ENCODE assay signal across 8 cellular contexts in the genomic region with DNA sequence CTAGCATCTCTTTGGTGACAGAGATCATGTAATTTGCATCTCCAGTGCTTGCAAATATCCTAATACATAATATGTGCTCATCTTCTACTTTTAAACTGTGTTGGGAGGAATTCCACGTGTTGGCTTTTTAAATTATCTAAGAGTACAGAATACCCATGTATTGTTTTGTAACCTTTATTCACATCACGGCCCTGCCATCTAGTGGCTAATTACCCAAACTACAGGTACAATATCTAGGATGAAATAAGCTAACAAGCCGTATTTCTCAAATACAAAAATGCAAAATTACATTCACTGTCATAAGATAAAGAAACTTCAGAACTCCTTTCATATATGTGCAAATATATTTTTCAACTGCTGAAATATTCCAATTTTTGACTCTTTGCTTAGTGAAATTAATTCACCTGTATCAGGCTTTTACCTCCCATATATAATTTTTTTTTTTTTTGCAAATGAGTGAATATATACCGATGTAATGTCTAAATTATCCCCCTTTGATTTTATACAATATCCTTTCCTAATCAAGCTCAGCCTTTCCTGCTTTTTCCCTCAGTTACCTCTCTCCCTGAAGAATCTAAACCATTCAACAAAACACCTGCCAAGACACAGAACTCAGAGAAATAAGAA. TPM values are rescaled to one million over a fixed set of nuclear protein-coding genes. Genes with fewer than 3 reads are reported as not detected.
DNase-seq lines count a peak whose midpoint lies in the region; ATAC-seq and TF ChIP-seq lines count a peak whose summit lies in the region.

No MANE protein-coding gene starts in this region.

- no peaks in the 10 kb centered on the region for H3K27me3 ChIP-seq in tibial nerve

- no peak overlapping the region for H3K27ac ChIP-seq in tibial nerve

- H3K4me3 Mint-ChIP-seq in activated CD4-positive, alpha-beta T cell treated with anti-CD3 and anti-CD28 coated beads, Interleukin-2, amount 10 ng/mL, durations not matched to agents 24 days and 14 days, result no peak overlapping the region
- no peak overlapping the region for H3K4me3 Mint-ChIP-seq in stimulated activated memory B cell treated with anti-CD40 and anti-IgM and Interleukin-4, amounts not matched to agents 10 μg/mL and 1 μg/mL and 100 μg/mL, for 72 hours

- no peaks in the 10 kb centered on the region for H3K36me3 Mint-ChIP-seq in activated CD4-positive, alpha-beta T cell treated with anti-CD3 and anti-CD28 coated beads, Interleukin-2, amount 10 ng/mL, durations not matched to agents 24 days and 14 days (ENCODE audit: low read depth)
- peaks cover 6% of the 10 kb centered on the region for H3K36me3 Mint-ChIP-seq in stimulated activated memory B cell treated with anti-CD40 and anti-IgM and Interleukin-4, amounts not matched to agents 10 μg/mL and 1 μg/mL and 100 μg/mL, for 72 hours

- H3K4me1 ChIP-seq in tibial nerve, result no peaks in the 10 kb centered on the region

- peaks cover 4% of the 10 kb centered on the region for H3K9me3 Mint-ChIP-seq in activated CD4-positive, alpha-beta T cell treated with anti-CD3 and anti-CD28 coated beads, Interleukin-2, amount 10 ng/mL, durations not matched to agents 24 days and 14 days
- peaks cover 3% of the 10 kb centered on the region for H3K9me3 Mint-ChIP-seq in stimulated activated memory B cell treated with anti-CD40 and anti-IgM and Interleukin-4, amounts not matched to agents 10 μg/mL and 1 μg/mL and 100 μg/mL, for 72 hours

- H3K4me1 Mint-ChIP-seq in activated CD4-positive, alpha-beta T cell treated with anti-CD3 and anti-CD28 coated beads, Interleukin-2, amount 10 ng/mL, durations not matched to agents 24 days and 14 days, result no peaks in the 10 kb centered on the region
- H3K4me1 Mint-ChIP-seq in stimulated activated memory B cell treated with anti-CD40 and anti-IgM and Interleukin-4, amounts not matched to agents 10 μg/mL and 1 μg/mL and 100 μg/mL, for 72 hours, result no peaks in the 10 kb centered on the region

- peak; percentile 78 for ATAC-seq in GM19395 (IDR thresholded peaks at IDR 0.05; ENCODE audit: unreplicated experiment)
- no peak for ATAC-seq in stimulated activated memory B cell treated with anti-CD40 and anti-IgM and Interleukin-4, amounts not matched to agents 10 μg/mL and 1 μg/mL and 100 μg/mL, for 72 hours

- no peak overlapping the region for H3K4me3 ChIP-seq in tibial nerve

- TF ChIP-seq POLR2A in tibial nerve (IDR thresholded peaks at IDR 0.05), result no peak

- H3K36me3 ChIP-seq in tibial nerve, result no peaks in the 10 kb centered on the region

- intact Hi-C loops in activated CD4-positive, alpha-beta T cell treated with anti-CD3 and anti-CD28 coated beads, Interleukin-2, amount 10 ng/mL, durations not matched to agents 24 days and 14 days (cut with micrococcal nuclease), result loop anchor here (1.0 to 5.0 kb wide), 3 partner anchors 403 to 756 kb away; no protein-coding TSS in a partner anchor

- DNase-seq in COR-L47 (lab: John Stamatoyannopoulos, UW), result peak; percentile 17
- peak; percentile 1 for DNase-seq in NCI-H1092 (lab: John Stamatoyannopoulos, UW)
- DNase-seq in activated CD4-positive, alpha-beta T cell treated with anti-CD3 and anti-CD28 coated beads, Interleukin-2, amount 10 ng/mL, durations not matched to agents 24 days and 14 days, result peak; percentile 74
- peak; percentile 65 for DNase-seq in iPS-NIHi11 (ENCODE audit: low spot score)
- peak in 1 of 2 donors; percentile 74 for DNase-seq in tibial nerve (ENCODE audit: low spot score in 2 of 2)
- DNase-seq in activated T-cell treated with anti-CD3 and anti-CD28 coated beads for 4 hours, result no peak

- TF ChIP-seq CTCF in tibial nerve (IDR thresholded peaks at IDR 0.05), result peak in 4 of 5 experiments; percentile 37 to 67 (median 55)

- peaks cover 13% of the 10 kb centered on the region for H3K27me3 Mint-ChIP-seq in activated CD4-positive, alpha-beta T cell treated with anti-CD3 and anti-CD28 coated beads, Interleukin-2, amount 10 ng/mL, durations not matched to agents 24 days and 14 days
- peaks cover 9% of the 10 kb centered on the region for H3K27me3 Mint-ChIP-seq in stimulated activated memory B cell treated with anti-CD40 and anti-IgM and Interleukin-4, amounts not matched to agents 10 μg/mL and 1 μg/mL and 100 μg/mL, for 72 hours

- TF ChIP-seq EP300 in tibial nerve (IDR thresholded peaks at IDR 0.05), result no peak

- H3K27ac Mint-ChIP-seq in activated CD4-positive, alpha-beta T cell treated with anti-CD3 and anti-CD28 coated beads, Interleukin-2, amount 10 ng/mL, durations not matched to agents 24 days and 14 days, result no peak overlapping the region
- no peak overlapping the region for H3K27ac Mint-ChIP-seq in stimulated activated memory B cell treated with anti-CD40 and anti-IgM and Interleukin-4, amounts not matched to agents 10 μg/mL and 1 μg/mL and 100 μg/mL, for 72 hours

- no peaks in the 10 kb centered on the region for H3K9me3 ChIP-seq in tibial nerve

- 24 to 28% methylated on average over 4 of the region's 4 CpGs for WGBS in tibial nerve, 2 donors

RNA-seq across cellular contexts. Expression of gene LSM8, which starts 30.3 kb away (rescaled TPM):
- 49.4 and 59.9 TPM in 2 replicates for total RNA-seq in activated CD4-positive, alpha-beta T cell treated with anti-CD3 and anti-CD28 coated beads, Interleukin-2, amount 10 ng/mL, durations not matched to agents 24 days and 14 days
- total RNA-seq in tibial nerve, result 10 to 100 TPM; 18.6 to 32.9 (median 27.8) TPM
